Comparison of ENCODE assay signal across 1 cellular context in the genomic region with DNA sequence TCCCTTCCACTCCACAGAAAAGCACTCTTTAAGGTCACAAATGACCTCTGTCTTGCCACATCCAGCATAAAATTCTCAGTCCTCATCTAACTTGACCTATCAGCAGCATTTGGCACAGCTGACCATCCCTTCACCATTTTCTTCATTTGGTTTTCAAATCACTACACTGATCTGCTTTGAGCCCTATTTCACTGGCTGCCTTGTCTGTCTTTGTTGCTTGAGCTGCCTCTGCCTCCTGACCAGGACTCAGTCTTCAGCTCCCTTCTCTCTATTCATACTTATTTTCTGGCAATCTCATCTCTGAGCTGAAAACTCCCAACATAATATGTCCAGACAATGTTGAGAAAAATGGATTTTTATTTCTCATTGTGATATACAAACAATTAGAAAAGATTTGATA.
TF ChIP-seq lines count a peak whose summit lies in the region.

No MANE protein-coding gene starts in this region.

TF ChIP-seq in GM23338, 12 proteins besides CTCF, POLR2A, EP300 and RAD21:
- TF ChIP-seq CREB1 (CRISPR knock-in tag; IDR thresholded peaks at IDR 0.05; ENCODE audit: low read depth) (no peak), NANOG (IDR thresholded peaks at IDR 0.05; ENCODE audit: borderline replicate concordance) (no peak), ZNF114 (CRISPR knock-in tag; IDR thresholded peaks at IDR 0.05) (no peak), STAT1 (IDR thresholded peaks at IDR 0.05; ENCODE audit: unreplicated experiment) (no peak), JUNB (IDR thresholded peaks at IDR 0.05; ENCODE audit: unreplicated experiment) (no peak), POLR2AphosphoS5 (IDR thresholded peaks at IDR 0.05; ENCODE audit: low read depth) (no peak), EZH2 (IDR thresholded peaks at IDR 0.05; ENCODE audit: low read depth, unreplicated experiment) (no peak)
- TF ChIP-seq, protein P1, sequence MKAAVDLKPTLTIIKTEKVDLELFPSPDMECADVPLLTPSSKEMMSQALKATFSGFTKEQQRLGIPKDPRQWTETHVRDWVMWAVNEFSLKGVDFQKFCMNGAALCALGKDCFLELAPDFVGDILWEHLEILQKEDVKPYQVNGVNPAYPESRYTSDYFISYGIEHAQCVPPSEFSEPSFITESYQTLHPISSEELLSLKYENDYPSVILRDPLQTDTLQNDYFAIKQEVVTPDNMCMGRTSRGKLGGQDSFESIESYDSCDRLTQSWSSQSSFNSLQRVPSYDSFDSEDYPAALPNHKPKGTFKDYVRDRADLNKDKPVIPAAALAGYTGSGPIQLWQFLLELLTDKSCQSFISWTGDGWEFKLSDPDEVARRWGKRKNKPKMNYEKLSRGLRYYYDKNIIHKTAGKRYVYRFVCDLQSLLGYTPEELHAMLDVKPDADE (IDR thresholded peaks at IDR 0.05), result no peak
- TF ChIP-seq, protein P2, sequence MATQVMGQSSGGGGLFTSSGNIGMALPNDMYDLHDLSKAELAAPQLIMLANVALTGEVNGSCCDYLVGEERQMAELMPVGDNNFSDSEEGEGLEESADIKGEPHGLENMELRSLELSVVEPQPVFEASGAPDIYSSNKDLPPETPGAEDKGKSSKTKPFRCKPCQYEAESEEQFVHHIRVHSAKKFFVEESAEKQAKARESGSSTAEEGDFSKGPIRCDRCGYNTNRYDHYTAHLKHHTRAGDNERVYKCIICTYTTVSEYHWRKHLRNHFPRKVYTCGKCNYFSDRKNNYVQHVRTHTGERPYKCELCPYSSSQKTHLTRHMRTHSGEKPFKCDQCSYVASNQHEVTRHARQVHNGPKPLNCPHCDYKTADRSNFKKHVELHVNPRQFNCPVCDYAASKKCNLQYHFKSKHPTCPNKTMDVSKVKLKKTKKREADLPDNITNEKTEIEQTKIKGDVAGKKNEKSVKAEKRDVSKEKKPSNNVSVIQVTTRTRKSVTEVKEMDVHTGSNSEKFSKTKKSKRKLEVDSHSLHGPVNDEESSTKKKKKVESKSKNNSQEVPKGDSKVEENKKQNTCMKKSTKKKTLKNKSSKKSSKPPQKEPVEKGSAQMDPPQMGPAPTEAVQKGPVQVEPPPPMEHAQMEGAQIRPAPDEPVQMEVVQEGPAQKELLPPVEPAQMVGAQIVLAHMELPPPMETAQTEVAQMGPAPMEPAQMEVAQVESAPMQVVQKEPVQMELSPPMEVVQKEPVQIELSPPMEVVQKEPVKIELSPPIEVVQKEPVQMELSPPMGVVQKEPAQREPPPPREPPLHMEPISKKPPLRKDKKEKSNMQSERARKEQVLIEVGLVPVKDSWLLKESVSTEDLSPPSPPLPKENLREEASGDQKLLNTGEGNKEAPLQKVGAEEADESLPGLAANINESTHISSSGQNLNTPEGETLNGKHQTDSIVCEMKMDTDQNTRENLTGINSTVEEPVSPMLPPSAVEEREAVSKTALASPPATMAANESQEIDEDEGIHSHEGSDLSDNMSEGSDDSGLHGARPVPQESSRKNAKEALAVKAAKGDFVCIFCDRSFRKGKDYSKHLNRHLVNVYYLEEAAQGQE (IDR thresholded peaks at IDR 0.05; ENCODE audit: unreplicated experiment), result no peak
- TF ChIP-seq, protein P3, sequence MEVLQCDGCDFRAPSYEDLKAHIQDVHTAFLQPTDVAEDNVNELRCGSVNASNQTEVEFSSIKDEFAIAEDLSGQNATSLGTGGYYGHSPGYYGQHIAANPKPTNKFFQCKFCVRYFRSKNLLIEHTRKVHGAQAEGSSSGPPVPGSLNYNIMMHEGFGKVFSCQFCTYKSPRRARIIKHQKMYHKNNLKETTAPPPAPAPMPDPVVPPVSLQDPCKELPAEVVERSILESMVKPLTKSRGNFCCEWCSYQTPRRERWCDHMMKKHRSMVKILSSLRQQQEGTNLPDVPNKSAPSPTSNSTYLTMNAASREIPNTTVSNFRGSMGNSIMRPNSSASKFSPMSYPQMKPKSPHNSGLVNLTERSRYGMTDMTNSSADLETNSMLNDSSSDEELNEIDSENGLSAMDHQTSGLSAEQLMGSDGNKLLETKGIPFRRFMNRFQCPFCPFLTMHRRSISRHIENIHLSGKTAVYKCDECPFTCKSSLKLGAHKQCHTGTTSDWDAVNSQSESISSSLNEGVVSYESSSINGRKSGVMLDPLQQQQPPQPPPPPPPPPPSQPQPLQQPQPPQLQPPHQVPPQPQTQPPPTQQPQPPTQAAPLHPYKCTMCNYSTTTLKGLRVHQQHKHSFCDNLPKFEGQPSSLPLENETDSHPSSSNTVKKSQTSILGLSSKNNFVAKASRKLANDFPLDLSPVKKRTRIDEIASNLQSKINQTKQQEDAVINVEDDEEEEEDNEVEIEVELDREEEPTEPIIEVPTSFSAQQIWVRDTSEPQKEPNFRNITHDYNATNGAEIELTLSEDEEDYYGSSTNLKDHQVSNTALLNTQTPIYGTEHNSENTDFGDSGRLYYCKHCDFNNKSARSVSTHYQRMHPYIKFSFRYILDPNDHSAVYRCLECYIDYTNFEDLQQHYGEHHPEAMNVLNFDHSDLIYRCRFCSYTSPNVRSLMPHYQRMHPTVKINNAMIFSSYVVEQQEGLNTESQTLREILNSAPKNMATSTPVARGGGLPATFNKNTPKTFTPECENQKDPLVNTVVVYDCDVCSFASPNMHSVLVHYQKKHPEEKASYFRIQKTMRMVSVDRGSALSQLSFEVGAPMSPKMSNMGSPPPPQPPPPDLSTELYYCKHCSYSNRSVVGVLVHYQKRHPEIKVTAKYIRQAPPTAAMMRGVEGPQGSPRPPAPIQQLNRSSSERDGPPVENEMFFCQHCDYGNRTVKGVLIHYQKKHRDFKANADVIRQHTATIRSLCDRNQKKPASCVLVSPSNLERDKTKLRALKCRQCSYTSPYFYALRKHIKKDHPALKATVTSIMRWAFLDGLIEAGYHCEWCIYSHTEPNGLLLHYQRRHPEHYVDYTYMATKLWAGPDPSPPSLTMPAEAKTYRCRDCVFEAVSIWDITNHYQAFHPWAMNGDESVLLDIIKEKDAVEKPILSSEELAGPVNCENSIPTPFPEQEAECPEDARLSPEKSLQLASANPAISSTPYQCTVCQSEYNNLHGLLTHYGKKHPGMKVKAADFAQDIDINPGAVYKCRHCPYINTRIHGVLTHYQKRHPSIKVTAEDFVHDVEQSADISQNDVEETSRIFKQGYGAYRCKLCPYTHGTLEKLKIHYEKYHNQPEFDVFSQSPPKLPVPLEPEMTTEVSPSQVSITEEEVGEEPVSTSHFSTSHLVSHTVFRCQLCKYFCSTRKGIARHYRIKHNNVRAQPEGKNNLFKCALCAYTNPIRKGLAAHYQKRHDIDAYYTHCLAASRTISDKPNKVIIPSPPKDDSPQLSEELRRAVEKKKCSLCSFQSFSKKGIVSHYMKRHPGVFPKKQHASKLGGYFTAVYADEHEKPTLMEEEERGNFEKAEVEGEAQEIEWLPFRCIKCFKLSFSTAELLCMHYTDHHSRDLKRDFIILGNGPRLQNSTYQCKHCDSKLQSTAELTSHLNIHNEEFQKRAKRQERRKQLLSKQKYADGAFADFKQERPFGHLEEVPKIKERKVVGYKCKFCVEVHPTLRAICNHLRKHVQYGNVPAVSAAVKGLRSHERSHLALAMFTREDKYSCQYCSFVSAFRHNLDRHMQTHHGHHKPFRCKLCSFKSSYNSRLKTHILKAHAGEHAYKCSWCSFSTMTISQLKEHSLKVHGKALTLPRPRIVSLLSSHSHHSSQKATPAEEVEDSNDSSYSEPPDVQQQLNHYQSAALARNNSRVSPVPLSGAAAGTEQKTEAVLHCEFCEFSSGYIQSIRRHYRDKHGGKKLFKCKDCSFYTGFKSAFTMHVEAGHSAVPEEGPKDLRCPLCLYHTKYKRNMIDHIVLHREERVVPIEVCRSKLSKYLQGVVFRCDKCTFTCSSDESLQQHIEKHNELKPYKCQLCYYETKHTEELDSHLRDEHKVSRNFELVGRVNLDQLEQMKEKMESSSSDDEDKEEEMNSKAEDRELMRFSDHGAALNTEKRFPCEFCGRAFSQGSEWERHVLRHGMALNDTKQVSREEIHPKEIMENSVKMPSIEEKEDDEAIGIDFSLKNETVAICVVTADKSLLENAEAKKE (CRISPR knock-in tag; IDR thresholded peaks at IDR 0.05), result no peak
